Comparison of ENCODE assay signal across 20 cellular contexts in genomic region chr16:4689091-4689671, GRCh38. TPM values are rescaled to one million over a fixed set of nuclear protein-coding genes. Genes with fewer than 3 reads are reported as not detected.
DNase-seq lines count a peak whose midpoint lies in the region; ATAC-seq and TF ChIP-seq lines count a peak whose summit lies in the region.
"Had no signal": no experiment of that assay in that cellular context is flagged by ENCODE, and none has a peak within 500 bp of the region (broad histone marks: within the 10 kb centered on the region; RNA-seq: fewer than 3 reads in every experiment).

No MANE protein-coding gene starts in this region.

- peak; percentile 20 for DNase-seq in NB4 (ENCODE audit: low read depth)
- DNase-seq in endodermal cell = peak; percentile 49
- peak; percentile 80 for DNase-seq in osteoblast (ENCODE audit: insufficient read length, low spot score, missing footprints)
- DNase-seq in MV-4-11 (lab: John Stamatoyannopoulos, UW) = no peak
- DNase-seq: Caco-2; CD4-positive, CD25-positive, alpha-beta regulatory T cell; DMS153; HFFc6; Karpas-422; MG63; NCI-H1105; NCI-H1694 treated with DMSO at 0.1 percent for 48 hours; NCI-H345; NCI-H526 treated with DMSO at 0.1 percent for 48 hours; OCI-M1; RPMI8226 had no signal

- peak overlapping the region; percentile 71 for H3K9ac ChIP-seq in BLaER1
- no peak overlapping the region for H3K9ac ChIP-seq in endodermal cell (ENCODE audit: extremely low read depth, low read length, poor library complexity, severe bottlenecking)

- H4K20me1 ChIP-seq in BLaER1 (peaks cover 32% of the 10 kb centered on the region), osteoblast (ENCODE audit: insufficient read depth, low read length) (peaks cover 3% of the 10 kb centered on the region)

- no peak for TF ChIP-seq CTCF in NB4 (IDR thresholded peaks at IDR 0.05; ENCODE audit: low read depth, low read length)
- no peak for TF ChIP-seq CTCF in endodermal cell (conservative IDR thresholded peaks at IDR 0.05)
- TF ChIP-seq CTCF in osteoblast (IDR thresholded peaks at IDR 0.05; ENCODE audit: extremely low read depth, low read depth, low read length) = no peak

- peak overlapping the region; percentile 99 for H3K4me2 ChIP-seq in BLaER1
- no peak overlapping the region for H3K4me2 ChIP-seq in osteoblast (ENCODE audit: insufficient read depth, low read length)

- peak overlapping the region; percentile 90 for H3K27ac ChIP-seq in BLaER1
- no peak overlapping the region for H3K27ac ChIP-seq in endodermal cell (ENCODE audit: low read depth, low read length)
- H3K27ac ChIP-seq in osteoblast (ENCODE audit: low read depth, low read length) = no peak overlapping the region

- H3K27ac Mint-ChIP-seq in endodermal cell = no peak overlapping the region
- H3K27ac Mint-ChIP-seq: CD4-positive, CD25-positive, alpha-beta regulatory T cell; HFFc6 had no signal

- no peaks in the 10 kb centered on the region for H3K27me3 Mint-ChIP-seq in endodermal cell (ENCODE audit: insufficient read depth)
- H3K27me3 Mint-ChIP-seq: CD4-positive, CD25-positive, alpha-beta regulatory T cell had no signal

- H3K36me3 ChIP-seq in BLaER1 (peaks cover 29% of the 10 kb centered on the region), endodermal cell (ENCODE audit: control insufficient read depth, insufficient read depth, low read length) (peaks cover 20% of the 10 kb centered on the region), osteoblast (ENCODE audit: insufficient read depth, low read length) (peaks cover 18% of the 10 kb centered on the region)

- H3K27me3 ChIP-seq in BLaER1 (no peaks in the 10 kb centered on the region), endodermal cell (ENCODE audit: control insufficient read depth, insufficient read depth, low read length, poor library complexity, severe bottlenecking) (no peaks in the 10 kb centered on the region), osteoblast (ENCODE audit: insufficient read depth, low read length) (no peaks in the 10 kb centered on the region)
- H3K27me3 ChIP-seq: MG63 had no signal

- TF ChIP-seq POLR2A in NB4 (IDR thresholded peaks at IDR 0.05; ENCODE audit: extremely low read depth, insufficient read length) = no peak

- H3K36me3 Mint-ChIP-seq in endodermal cell (ENCODE audit: low read depth) = peaks cover 5% of the 10 kb centered on the region

- WGBS in endodermal cell (ENCODE audit: insufficient coverage in 1 of 2, insufficient read length in 1 of 2), 2 experiments = 93 to 98% methylated on average over 11 to 21 of the region's 21 CpGs

- no peak for ATAC-seq in GM21786 (IDR thresholded peaks at IDR 0.05; ENCODE audit: unreplicated experiment)
- ATAC-seq in GM18520 (IDR thresholded peaks at IDR 0.05; ENCODE audit: unreplicated experiment) = no peak

- no peak overlapping the region for H3K4me3 Mint-ChIP-seq in endodermal cell
- H3K4me3 Mint-ChIP-seq: CD4-positive, CD25-positive, alpha-beta regulatory T cell; HFFc6 had no signal

- H3K9me3 ChIP-seq in BLaER1 (no peaks in the 10 kb centered on the region), endodermal cell (ENCODE audit: control insufficient read depth, low read length) (no peaks in the 10 kb centered on the region), osteoblast (ENCODE audit: low read depth, low read length) (no peaks in the 10 kb centered on the region)
- H3K9me3 ChIP-seq: Caco-2, MG63 had no signal

- H3K4me3 ChIP-seq in BLaER1 = peak overlapping the region; percentile 56
- H3K4me3 ChIP-seq in NB4 (ENCODE audit: low read depth, low read length) = no peak overlapping the region
- H3K4me3 ChIP-seq in endodermal cell (ENCODE audit: low read length) = no peak overlapping the region
- H3K4me3 ChIP-seq in osteoblast (ENCODE audit: insufficient read depth, low read length) = no peak overlapping the region
- H3K4me3 ChIP-seq: MG63 had no signal

- H3K4me1 Mint-ChIP-seq in endodermal cell = no peaks in the 10 kb centered on the region

- H3K79me2 ChIP-seq in osteoblast (ENCODE audit: insufficient read depth, low read length) = peaks cover 6% of the 10 kb centered on the region

- H2AFZ ChIP-seq in osteoblast (ENCODE audit: low read length) = no peak overlapping the region

- H3K4me1 ChIP-seq in BLaER1 = peaks cover 77% of the 10 kb centered on the region
- H3K4me1 ChIP-seq in endodermal cell (ENCODE audit: control insufficient read depth, insufficient read depth, low read length) = no peaks in the 10 kb centered on the region
- peaks cover 2% of the 10 kb centered on the region for H3K4me1 ChIP-seq in osteoblast (ENCODE audit: insufficient read depth, low read length)

- H3K9me3 Mint-ChIP-seq in endodermal cell = no peaks in the 10 kb centered on the region
- H3K9me3 Mint-ChIP-seq: CD4-positive, CD25-positive, alpha-beta regulatory T cell; HFFc6 had no signal

RNA-seq across cellular contexts. Expression of gene NUDT16L1, which starts 4.2 kb away (rescaled TPM):
- total RNA-seq in endodermal cell (10 to 100 TPM; 38.6 to 40.7 TPM), osteoblast (15.0 and 18.1 TPM in 2 replicates)
- polyA plus RNA-seq in endodermal cell (2013, experiment 1 of 2) = 36.4 TPM
- 33.5 TPM for polyA plus RNA-seq in endodermal cell (2013, experiment 2 of 2)

RNA-seq across cellular contexts. Expression of gene ANKS3, which starts 44.9 kb away (rescaled TPM):
- total RNA-seq in endodermal cell (10 to 100 TPM; 32.4 to 41.0 TPM), osteoblast (31.2 and 39.4 TPM in 2 replicates)
- 20.9 TPM for polyA plus RNA-seq in endodermal cell (2013, experiment 1 of 2)
- 19.6 TPM for polyA plus RNA-seq in endodermal cell (2013, experiment 2 of 2)

RNA-seq across cellular contexts. Expression of gene DNAAF8, which starts 45.2 kb away (rescaled TPM):
- under 1 TPM; 0.35 to 0.64 TPM for total RNA-seq in endodermal cell
- 0.82 TPM for polyA plus RNA-seq in endodermal cell (2013, experiment 1 of 2)
- 1.2 TPM for polyA plus RNA-seq in endodermal cell (2013, experiment 2 of 2)
- 1.1 and 2.7 TPM in 2 replicates for total RNA-seq in osteoblast
- total RNA-seq: CD4-positive, CD25-positive, alpha-beta regulatory T cell; H1 had no signal
